Comparison of ENCODE assay signal across 8 cellular contexts in genomic region chr12:112907415-112908157, GRCh38. TPM values are rescaled to one million over a fixed set of nuclear protein-coding genes. Genes with fewer than 3 reads are reported as not detected.
A peak's percentile ranks its signal among the peaks of the same experiment; 100 is the strongest.
DNase-seq lines count a peak whose midpoint lies in the region; ATAC-seq lines count a peak whose summit lies in the region.

No MANE protein-coding gene starts in this region.

- H3K9me3 Mint-ChIP-seq in activated T-cell treated with anti-CD3 and anti-CD28 coated beads, Interleukin-2, amount 50 U/mL, for 72 hours = peaks cover 0 to 2% of the 10 kb centered on the region in 2 donors
- peaks cover 9% of the 10 kb centered on the region for H3K9me3 Mint-ChIP-seq in activated CD8-positive, alpha-beta T cell treated with anti-CD3 and anti-CD28 coated beads, Interleukin-2, amount 10 ng/mL, durations not matched to agents 7 days and 5 days (ENCODE audit: insufficient read depth)
- no peaks in the 10 kb centered on the region for H3K9me3 Mint-ChIP-seq in memory B cell

- POLR2A ChIA-PET in activated CD8-positive, alpha-beta T cell treated with anti-CD3 and anti-CD28 coated beads, Interleukin-2, amount 10 ng/mL, durations not matched to agents 7 days and 5 days (lab: Charles Lee) = interaction anchor here (0.9 to 7.4 kb wide), 9 partner anchors 10 to 279 kb away, joined by 3 to 104 read pairs (median 8); partner anchors contain the start of genes OAS2 and OAS3

- peak overlapping the region; percentile 78 for H3K27ac Mint-ChIP-seq in activated T-cell treated with anti-CD3 and anti-CD28 coated beads, Interleukin-2, amount 50 U/mL, for 72 hours
- H3K27ac Mint-ChIP-seq in activated CD8-positive, alpha-beta T cell treated with anti-CD3 and anti-CD28 coated beads, Interleukin-2, amount 10 ng/mL, durations not matched to agents 7 days and 5 days = peak overlapping the region; percentile 95
- H3K27ac Mint-ChIP-seq in memory B cell = peak overlapping the region; percentile 90

- H3K36me3 Mint-ChIP-seq in activated T-cell treated with anti-CD3 and anti-CD28 coated beads, Interleukin-2, amount 50 U/mL, for 72 hours (ENCODE audit: insufficient read depth in 2 of 2) = peaks cover 8 to 9% of the 10 kb centered on the region in 2 donors
- H3K36me3 Mint-ChIP-seq in activated CD8-positive, alpha-beta T cell treated with anti-CD3 and anti-CD28 coated beads, Interleukin-2, amount 10 ng/mL, durations not matched to agents 7 days and 5 days (ENCODE audit: low read depth) = peaks cover 58% of the 10 kb centered on the region
- H3K36me3 Mint-ChIP-seq in memory B cell = peaks cover 21% of the 10 kb centered on the region

- peaks cover 50% of the 10 kb centered on the region for H3K4me1 Mint-ChIP-seq in activated T-cell treated with anti-CD3 and anti-CD28 coated beads, Interleukin-2, amount 50 U/mL, for 72 hours (ENCODE audit: low read depth)
- peaks cover 62% of the 10 kb centered on the region for H3K4me1 Mint-ChIP-seq in activated CD8-positive, alpha-beta T cell treated with anti-CD3 and anti-CD28 coated beads, Interleukin-2, amount 10 ng/mL, durations not matched to agents 7 days and 5 days (ENCODE audit: low read depth)
- peaks cover 58% of the 10 kb centered on the region for H3K4me1 Mint-ChIP-seq in memory B cell

- no peaks in the 10 kb centered on the region for H3K27me3 Mint-ChIP-seq in activated T-cell treated with anti-CD3 and anti-CD28 coated beads, Interleukin-2, amount 50 U/mL, for 72 hours (ENCODE audit: low read depth)
- H3K27me3 Mint-ChIP-seq in activated CD8-positive, alpha-beta T cell treated with anti-CD3 and anti-CD28 coated beads, Interleukin-2, amount 10 ng/mL, durations not matched to agents 7 days and 5 days (ENCODE audit: low read depth) = no peaks in the 10 kb centered on the region
- no peaks in the 10 kb centered on the region for H3K27me3 Mint-ChIP-seq in memory B cell

- ATAC-seq in activated T-cell treated with anti-CD3 and anti-CD28 coated beads, Interleukin-2, amount 50 U/mL, for 72 hours (replicated peaks in 1 of 2) = peak; percentile 21 to 39
- ATAC-seq in HG03095 (IDR thresholded peaks at IDR 0.05; ENCODE audit: unreplicated experiment) (peak; percentile 62), memory B cell (ENCODE audit: low read depth) (peak; percentile 53)
- ATAC-seq in activated CD8-positive, alpha-beta T cell treated with anti-CD3 and anti-CD28 coated beads, Interleukin-2, amount 10 ng/mL, durations not matched to agents 7 days and 5 days = peak; percentile 27

- peak overlapping the region; percentile 89 to 94 for H3K4me3 Mint-ChIP-seq in activated T-cell treated with anti-CD3 and anti-CD28 coated beads, Interleukin-2, amount 50 U/mL, for 72 hours
- peak overlapping the region; percentile 95 for H3K4me3 Mint-ChIP-seq in activated CD8-positive, alpha-beta T cell treated with anti-CD3 and anti-CD28 coated beads, Interleukin-2, amount 10 ng/mL, durations not matched to agents 7 days and 5 days
- H3K4me3 Mint-ChIP-seq in memory B cell = peak overlapping the region; percentile 89

- CTCF ChIA-PET in activated CD8-positive, alpha-beta T cell treated with anti-CD3 and anti-CD28 coated beads, Interleukin-2, amount 10 ng/mL, durations not matched to agents 7 days and 5 days (lab: Charles Lee) = interaction anchor here (0.8 to 3.3 kb wide), 13 partner anchors 9 to 245 kb away, joined by 3 to 20 read pairs (median 4); partner anchors contain the start of genes OAS2 and OAS3

- peak in 1 of 2 donors; percentile 6 for DNase-seq in activated T-cell treated with anti-CD3 and anti-CD28 coated beads, Interleukin-2, amount 50 U/mL, for 72 hours
- no peak for DNase-seq in activated T-cell treated with anti-CD3 and anti-CD28 coated beads, Interleukin-2, amount 50 U/mL, for 48 hours
- peak; percentile 27 for DNase-seq in activated CD8-positive, alpha-beta T cell treated with anti-CD3 and anti-CD28 coated beads, Interleukin-2, amount 10 ng/mL, durations not matched to agents 7 days and 5 days
- DNase-seq in memory B cell (ENCODE audit: low spot score in 2 of 2) (no peak), iPS-NIHi7 (ENCODE audit: extremely low spot score) (no peak), HuH-7 (ENCODE audit: low spot score) (no peak), NCI-H2227 (lab: John Stamatoyannopoulos, UW; ENCODE audit: unreplicated experiment) (no peak)

RNA-seq across cellular contexts. Expression of gene OAS1, which starts 0.8 kb away (rescaled TPM):
- total RNA-seq in activated T-cell treated with anti-CD3 and anti-CD28 coated beads, Interleukin-2, amount 50 U/mL, for 72 hours = 10 to 100 TPM; 17.3 to 41.9 TPM
- total RNA-seq in activated CD8-positive, alpha-beta T cell treated with anti-CD3 and anti-CD28 coated beads, Interleukin-2, amount 10 ng/mL, durations not matched to agents 7 days and 5 days = 100 to 1,000 TPM; 143 to 146 TPM

RNA-seq across cellular contexts. Expression of gene OAS3, which starts 30.7 kb away (rescaled TPM):
- 10 to 100 TPM; 14.7 to 39.3 TPM for total RNA-seq in activated T-cell treated with anti-CD3 and anti-CD28 coated beads, Interleukin-2, amount 50 U/mL, for 72 hours
- total RNA-seq in activated CD8-positive, alpha-beta T cell treated with anti-CD3 and anti-CD28 coated beads, Interleukin-2, amount 10 ng/mL, durations not matched to agents 7 days and 5 days = 100 to 1,000 TPM; 199 to 202 TPM

Comparison
In these comparisons a context has a peak if more than half of its experiments do, and no peak if none do; other contexts are left out.
1. RNA of gene OAS3, which starts 30.7 kb away (total RNA-seq): 199 to 202 TPM in activated CD8-positive, alpha-beta T cell treated with anti-CD3 and anti-CD28 coated beads, Interleukin-2, amount 10 ng/mL, durations not matched to agents 7 days and 5 days; 14.7 to 39.3 TPM in activated T-cell treated with anti-CD3 and anti-CD28 coated beads, Interleukin-2, amount 50 U/mL, for 72 hours; every median in the first group is over 4 times any median in the second.
2. Peak in every context shown above with its lines, with median percentiles within 50 percentile points of each other: ATAC-seq, H3K27ac Mint-ChIP-seq and H3K4me3 Mint-ChIP-seq.